21 cellular contexts compared by ENCODE assay signal in the genomic region with DNA sequence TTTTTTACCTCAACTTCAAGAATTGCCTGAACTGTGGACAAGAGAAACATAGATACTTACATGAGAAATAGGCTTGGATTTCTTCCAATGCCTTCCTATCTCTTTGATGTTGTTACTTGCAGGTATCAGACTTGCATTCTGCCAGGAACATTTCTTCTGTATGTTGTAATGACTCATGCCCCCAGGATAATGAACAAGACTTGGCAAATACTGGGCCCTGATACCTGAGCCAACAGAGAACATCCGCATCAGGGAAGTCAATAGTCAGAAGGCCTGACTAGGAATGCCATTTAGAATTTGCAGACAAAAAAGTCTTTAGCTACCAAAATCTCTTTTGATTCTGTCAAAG.
DNase-seq lines count a peak whose midpoint lies in the region; ATAC-seq, FAIRE-seq and TF ChIP-seq lines count a peak whose summit lies in the region.
"Had no signal": no experiment of that assay in that cellular context is flagged by ENCODE, and none has a peak within 500 bp of the region (broad histone marks: within the 10 kb centered on the region; RNA-seq: fewer than 3 reads in every experiment).

No MANE protein-coding gene starts in this region.

- no peak overlapping the region for H3K4me3 Mint-ChIP-seq in MCF 10A (ENCODE audit: unreplicated experiment)
- H3K4me3 Mint-ChIP-seq: B cell, CD14-positive monocyte had no signal

- H3K27ac Mint-ChIP-seq in MCF 10A (ENCODE audit: low read depth, unreplicated experiment) = no peak overlapping the region
- H3K27ac Mint-ChIP-seq: B cell, CD14-positive monocyte had no signal

- peaks cover 24% of the 10 kb centered on the region for H3K27me3 Mint-ChIP-seq in MCF 10A (ENCODE audit: insufficient read depth, unreplicated experiment)

- H3K9me3 Mint-ChIP-seq in MCF 10A (ENCODE audit: unreplicated experiment) = no peaks in the 10 kb centered on the region

- H3K27me3 ChIP-seq in breast epithelium = peaks cover 0 to 15% of the 10 kb centered on the region in 2 donors
- H3K27me3 ChIP-seq: SJCRH30 had no signal

- no peak for FAIRE-seq in urothelium cell line (lab: Jason Lieb, UNC)
- FAIRE-seq: A549 had no signal

- POLR2A ChIA-PET in MCF 10A (lab: Yijun Ruan, JAX) = no interaction called here
- POLR2A ChIA-PET in RWPE1 (lab: Yijun Ruan, JAX; ENCODE audit: low non-redundant PET) = no interaction called here

- DNase-seq in MCF 10A (ENCODE audit: unreplicated experiment) = peak; percentile 89
- no peak for DNase-seq in breast epithelium (ENCODE audit: low spot score in 2 of 2)
- DNase-seq in RWPE1 (ENCODE audit: low spot score) = peak; percentile 56
- DNase-seq in epithelial cell of prostate (ENCODE audit: low read depth, low spot score) = peak; percentile 83
- peak; percentile 45 for DNase-seq in urothelium cell line (ENCODE audit: low spot score)
- DNase-seq: DMS79 treated with DMSO at 0.1 percent for 48 hours, Karpas-422, MG63, NCI-H1048, NCI-H1436 treated with DMSO at 0.1 percent for 48 hours, NCI-H2029 treated with DMSO at 0.1 percent for 48 hours, NCI-H446 treated with DMSO at 0.1 percent for 48 hours, NCI-H526 treated with DMSO at 0.1 percent for 48 hours, SJCRH30, T-helper 1 cell had no signal

- ATAC-seq in GM19455 (IDR thresholded peaks at IDR 0.05; ENCODE audit: unreplicated experiment) (no peak), GM21423 (IDR thresholded peaks at IDR 0.05; ENCODE audit: unreplicated experiment) (no peak), GM18861 (IDR thresholded peaks at IDR 0.05; ENCODE audit: unreplicated experiment) (no peak)
- ATAC-seq: A549 had no signal

- H3K36me3 ChIP-seq in breast epithelium = no peaks in the 10 kb centered on the region
- H3K36me3 ChIP-seq: MG63, SJCRH30 had no signal

- no peak for TF ChIP-seq POLR2A in breast epithelium (IDR thresholded peaks at IDR 0.05)

- H3K4me1 ChIP-seq in breast epithelium = no peaks in the 10 kb centered on the region
- H3K4me1 ChIP-seq: A549, SJCRH30 had no signal

- H3K9me3 ChIP-seq in breast epithelium = no peaks in the 10 kb centered on the region
- H3K9me3 ChIP-seq: A549, MG63, SJCRH30 had no signal

- BruUV-seq in MCF 10A (replicated peaks; lab: Mats Ljungman, UMichigan) = no TSS peak

- intact Hi-C loops in MCF 10A (cut with micrococcal nuclease) = no loop called here
- intact Hi-C loops in breast epithelium (cut with DNase I; ENCODE audit: low total_unique reads) = no loop called here

- TF ChIP-seq CTCF in MCF 10A (IDR thresholded peaks at IDR 0.05; ENCODE audit: unreplicated experiment) = no peak
- no peak for TF ChIP-seq CTCF in breast epithelium (IDR thresholded peaks at IDR 0.05)
- TF ChIP-seq CTCF in RWPE1 (conservative IDR thresholded peaks at IDR 0.05; ENCODE audit: low read depth) = no peak

- H3K4me3 ChIP-seq in breast epithelium = no peak overlapping the region
- H3K4me3 ChIP-seq: A549, MG63, SJCRH30 had no signal

- CTCF ChIA-PET in MCF 10A (lab: Yijun Ruan, JAX) (interaction anchor here (0.7 to 1.1 kb wide), 4 partner anchors 22 to 322 kb away, joined by 3 to 5 read pairs (median 4); no protein-coding TSS in a partner anchor), RWPE1 (lab: Yijun Ruan, JAX) (no interaction called here)

- H3K27ac ChIP-seq in breast epithelium (no peak overlapping the region), RWPE1 (no peak overlapping the region), epithelial cell of prostate (peak overlapping the region; percentile 14)
- H3K27ac ChIP-seq: A549, SJCRH30 had no signal

- no peaks in the 10 kb centered on the region for H3K4me1 Mint-ChIP-seq in MCF 10A (ENCODE audit: insufficient read depth, unreplicated experiment)
- H3K4me1 Mint-ChIP-seq: B cell, CD14-positive monocyte had no signal

- no peaks in the 10 kb centered on the region for H3K36me3 Mint-ChIP-seq in MCF 10A (ENCODE audit: insufficient read depth, unreplicated experiment)
- H3K36me3 Mint-ChIP-seq: CD14-positive monocyte had no signal

Comparison
In these comparisons a context has a peak if more than half of its experiments do, and no peak if none do; other contexts are left out.
1. DNase-seq: peak in MCF 10A (single experiment), RWPE1 (single experiment), epithelial cell of prostate (single experiment) and urothelium cell line (single experiment); none in breast epithelium (0 of 2).